Comparison of ENCODE assay signal across 1 cellular context in the genomic region with DNA sequence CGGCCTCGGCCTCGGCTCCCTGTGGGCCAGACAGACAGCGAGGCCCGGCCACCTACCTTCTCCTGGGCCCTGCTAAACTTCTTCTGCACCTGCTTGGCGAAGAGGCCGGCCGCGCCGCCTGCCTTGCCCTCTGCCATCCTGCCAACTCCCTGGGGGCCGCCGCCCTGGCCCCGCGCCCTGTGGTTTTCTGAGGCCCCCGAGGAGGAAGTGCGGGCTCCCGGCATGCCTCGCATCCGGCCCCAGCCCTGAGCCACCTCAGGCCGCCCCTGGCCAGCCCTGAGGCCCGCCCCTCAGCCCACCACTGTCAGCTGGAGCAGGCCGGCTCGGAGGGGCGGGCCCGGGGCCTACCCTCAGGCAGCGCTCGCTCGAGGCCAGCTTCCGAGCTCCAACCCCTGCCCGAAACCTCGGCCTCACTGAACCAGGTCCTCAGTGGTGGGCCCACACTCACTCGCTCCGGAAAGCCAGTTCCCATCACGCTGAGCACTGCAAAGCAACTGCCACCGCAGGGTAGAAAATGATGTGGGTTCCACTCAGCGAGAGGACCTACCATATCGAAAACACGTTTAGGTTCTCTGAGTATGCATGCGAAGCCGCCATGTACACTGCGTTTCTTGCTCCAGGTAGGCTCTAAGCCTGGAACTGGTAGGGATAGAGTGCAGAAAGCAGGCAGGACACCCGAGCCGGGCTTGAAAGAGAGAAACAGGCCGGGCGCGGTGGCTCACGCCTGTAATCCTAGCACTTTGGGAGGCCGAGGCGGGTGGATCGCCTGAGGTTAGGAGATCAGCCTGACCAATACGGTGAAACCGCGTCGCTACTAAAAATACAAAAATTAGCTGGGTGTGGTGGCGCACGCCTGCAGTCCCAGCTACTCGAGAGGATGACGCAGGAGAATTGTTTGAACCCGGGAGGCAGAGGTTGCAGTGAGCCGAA.
TF ChIP-seq lines count a peak whose summit lies in the region.

A gene (minus strand): TSS at position 209 of the 930 bp plus-strand sequence. CDS start 72 bp downstream, at position 137.

TF ChIP-seq in HEK293T, 16 proteins besides CTCF, POLR2A, EP300 and RAD21 (continued from another document):
- TF ChIP-seq FOXA1 (IDR thresholded peaks at IDR 0.05), result no peak
- no peak for TF ChIP-seq ZNF384 (IDR thresholded peaks at IDR 0.05)
- no peak for TF ChIP-seq ELF4 (IDR thresholded peaks at IDR 0.05)
- TF ChIP-seq, protein P1, sequence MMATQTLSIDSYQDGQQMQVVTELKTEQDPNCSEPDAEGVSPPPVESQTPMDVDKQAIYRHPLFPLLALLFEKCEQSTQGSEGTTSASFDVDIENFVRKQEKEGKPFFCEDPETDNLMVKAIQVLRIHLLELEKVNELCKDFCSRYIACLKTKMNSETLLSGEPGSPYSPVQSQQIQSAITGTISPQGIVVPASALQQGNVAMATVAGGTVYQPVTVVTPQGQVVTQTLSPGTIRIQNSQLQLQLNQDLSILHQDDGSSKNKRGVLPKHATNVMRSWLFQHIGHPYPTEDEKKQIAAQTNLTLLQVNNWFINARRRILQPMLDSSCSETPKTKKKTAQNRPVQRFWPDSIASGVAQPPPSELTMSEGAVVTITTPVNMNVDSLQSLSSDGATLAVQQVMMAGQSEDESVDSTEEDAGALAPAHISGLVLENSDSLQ (IDR thresholded peaks at IDR 0.05), result no peak
- no peak for TF ChIP-seq NFRKB (IDR thresholded peaks at IDR 0.05)
- TF ChIP-seq SUZ12 (IDR thresholded peaks at IDR 0.05), result no peak
